In genomic region chr1:14543191-14543849, GRCh38 we compare ENCODE assay signal across 19 cellular contexts. TPM values are rescaled to one million over a fixed set of nuclear protein-coding genes. Genes with fewer than 3 reads are reported as not detected.
DNase-seq lines count a peak whose midpoint lies in the region; ATAC-seq, FAIRE-seq and TF ChIP-seq lines count a peak whose summit lies in the region.
"Had no signal": no experiment of that assay in that cellular context is flagged by ENCODE, and none has a peak within 500 bp of the region (broad histone marks: within the 10 kb centered on the region; RNA-seq: fewer than 3 reads in every experiment).

No MANE protein-coding gene starts in this region.

- no peak overlapping the region for H4K91ac ChIP-seq in mesenchymal stem cell (ENCODE audit: low read length)

- H3K14ac ChIP-seq in mesenchymal stem cell (ENCODE audit: low read length in 2 of 2): no peak overlapping the region

- TF ChIP-seq EP300 in HepG2 (IDR thresholded peaks at IDR 0.05; ENCODE audit: low read depth in 2 of 2, low read length in 2 of 2) (no peak), HepG2 (CRISPR knock-in tag; IDR thresholded peaks at IDR 0.05; ENCODE audit: borderline replicate concordance) (no peak)

- H3K4me1 Mint-ChIP-seq in stimulated activated naive CD8-positive, alpha-beta T cell treated with anti-CD3 and anti-CD28 coated beads, Interleukin-15, amount 100 ng/mL, for 72 hours: no peaks in the 10 kb centered on the region
- H3K4me1 Mint-ChIP-seq: activated naive CD4-positive, alpha-beta T cell treated with anti-CD3 and anti-CD28 coated beads, Interleukin-2, amount 50 U/mL, for 24 hours; immature natural killer cell; stimulated activated effector memory CD8-positive, alpha-beta T cell treated with anti-CD3 and anti-CD28 coated beads, Interleukin-12 subunit alpha, Interleukin-12 subunit beta, amount 100 ng/mL, for 72 hours had no signal

- H4K8ac ChIP-seq in mesenchymal stem cell (ENCODE audit: low read length): no peak overlapping the region

- CTCF ChIA-PET in HepG2 (lab: Yijun Ruan, JAX; ENCODE audit: low intra/inter-chr PET ratio, low total read pairs): no interaction called here

- no peak overlapping the region for H3K27ac ChIP-seq in HepG2 (ENCODE audit: extremely low read length, insufficient read depth, low read length)
- no peak overlapping the region for H3K27ac ChIP-seq in right lobe of liver
- no peak overlapping the region for H3K27ac ChIP-seq in mesenchymal stem cell (ENCODE audit: low read length, poor library complexity, severe bottlenecking)
- H3K27ac ChIP-seq: cardiac muscle cell, SJCRH30 had no signal

- H3K4me2 ChIP-seq in HepG2 (ENCODE audit: low read depth, low read length): no peak overlapping the region
- no peak overlapping the region for H3K4me2 ChIP-seq in mesenchymal stem cell (ENCODE audit: low read length, poor library complexity, severe bottlenecking)

- no peak overlapping the region for H3K4me3 Mint-ChIP-seq in stimulated activated naive CD8-positive, alpha-beta T cell treated with anti-CD3 and anti-CD28 coated beads, Interleukin-15, amount 100 ng/mL, for 72 hours
- H3K4me3 Mint-ChIP-seq: activated naive CD4-positive, alpha-beta T cell treated with anti-CD3 and anti-CD28 coated beads, Interleukin-2, amount 50 U/mL, for 24 hours; immature natural killer cell; stimulated activated effector memory CD8-positive, alpha-beta T cell treated with anti-CD3 and anti-CD28 coated beads, Interleukin-12 subunit alpha, Interleukin-12 subunit beta, amount 100 ng/mL, for 72 hours had no signal

- peaks cover 14% of the 10 kb centered on the region for H3K27me3 Mint-ChIP-seq in stimulated activated naive CD8-positive, alpha-beta T cell treated with anti-CD3 and anti-CD28 coated beads, Interleukin-15, amount 100 ng/mL, for 72 hours

- TF ChIP-seq POLR2A in HepG2 (IDR thresholded peaks at IDR 0.05; ENCODE audit: insufficient read depth in 1 of 2, low read depth in 2 of 2, low read length in 2 of 2): no peak
- TF ChIP-seq POLR2A in right lobe of liver (IDR thresholded peaks at IDR 0.05): no peak

- H3K4me1 ChIP-seq in HepG2 (ENCODE audit: insufficient read depth, low read length) (no peaks in the 10 kb centered on the region), right lobe of liver (no peaks in the 10 kb centered on the region), mesenchymal stem cell (ENCODE audit: control insufficient read depth, insufficient read depth, low read depth, low read length) (no peaks in the 10 kb centered on the region)
- H3K4me1 ChIP-seq: SJCRH30 had no signal

- H2AFZ ChIP-seq in HepG2 (ENCODE audit: low read length): no peak overlapping the region
- H2AFZ ChIP-seq in mesenchymal stem cell (ENCODE audit: low read depth, low read length): no peak overlapping the region

- in situ Hi-C loops in HepG2 (cut with HindIII; ENCODE audit: extremely low pct_ligation_motif_present, low pct_unique_long_range_greater_than_20kb): no loop called here

- H3K27me3 ChIP-seq in HepG2 (ENCODE audit: control insufficient read depth in 1 of 2, insufficient read depth in 2 of 2, low read length in 2 of 2): peaks cover 1 to 9% of the 10 kb centered on the region in 2 experiments; a peak in 2 of 5 replicates
- no peaks in the 10 kb centered on the region for H3K27me3 ChIP-seq in right lobe of liver
- H3K27me3 ChIP-seq in mesenchymal stem cell (ENCODE audit: control insufficient read depth in 1 of 2, insufficient read depth in 1 of 2, low read length in 2 of 2): no peaks in the 10 kb centered on the region
- H3K27me3 ChIP-seq: cardiac muscle cell had no signal

- intact Hi-C loops in HepG2 (cut with micrococcal nuclease; ENCODE audit: unreplicated experiment): no loop called here
- intact Hi-C loops in right lobe of liver (cut with DNase I): no loop called here

- H2BK5ac ChIP-seq in mesenchymal stem cell (ENCODE audit: low read depth, low read length, poor library complexity, severe bottlenecking): no peak overlapping the region

- H3K79me1 ChIP-seq in mesenchymal stem cell (replicated peaks; ENCODE audit: low read length, poor library complexity, severe bottlenecking): no peaks in the 10 kb centered on the region

- FAIRE-seq in HepG2 (lab: Jason Lieb, UNC) (no peak), HTR-8/SVneo (lab: Jason Lieb, UNC) (no peak)
- FAIRE-seq: D721Med had no signal

- H4K20me1 ChIP-seq in HepG2 (ENCODE audit: insufficient read depth, low read length): no peaks in the 10 kb centered on the region

- TF ChIP-seq RAD21 in HepG2 (CRISPR knock-in tag; IDR thresholded peaks at IDR 0.05): no peak

- BruUV-seq in HepG2 (replicated peaks; lab: Mats Ljungman, UMichigan): no TSS peak

- H2BK15ac ChIP-seq in mesenchymal stem cell (ENCODE audit: low read depth, poor library complexity, severe bottlenecking): no peak overlapping the region

- no peaks in the 10 kb centered on the region for H3K79me2 ChIP-seq in HepG2 (ENCODE audit: insufficient read depth, low read length)

- H3K9me3 Mint-ChIP-seq in stimulated activated naive CD8-positive, alpha-beta T cell treated with anti-CD3 and anti-CD28 coated beads, Interleukin-15, amount 100 ng/mL, for 72 hours: no peaks in the 10 kb centered on the region
- H3K9me3 Mint-ChIP-seq: activated naive CD4-positive, alpha-beta T cell treated with anti-CD3 and anti-CD28 coated beads, Interleukin-2, amount 50 U/mL, for 24 hours; immature natural killer cell; stimulated activated effector memory CD8-positive, alpha-beta T cell treated with anti-CD3 and anti-CD28 coated beads, Interleukin-12 subunit alpha, Interleukin-12 subunit beta, amount 100 ng/mL, for 72 hours had no signal

- H3K23ac ChIP-seq in mesenchymal stem cell (ENCODE audit: low read length in 2 of 2): no peak overlapping the region

- POLR2A ChIA-PET in HepG2 (lab: Yijun Ruan, JAX): no interaction called here

- no peak overlapping the region for H3K27ac Mint-ChIP-seq in stimulated activated naive CD8-positive, alpha-beta T cell treated with anti-CD3 and anti-CD28 coated beads, Interleukin-15, amount 100 ng/mL, for 72 hours
- H3K27ac Mint-ChIP-seq: activated naive CD4-positive, alpha-beta T cell treated with anti-CD3 and anti-CD28 coated beads, Interleukin-2, amount 50 U/mL, for 24 hours; immature natural killer cell; stimulated activated effector memory CD8-positive, alpha-beta T cell treated with anti-CD3 and anti-CD28 coated beads, Interleukin-12 subunit alpha, Interleukin-12 subunit beta, amount 100 ng/mL, for 72 hours had no signal

- H3K18ac ChIP-seq in mesenchymal stem cell (ENCODE audit: low read depth in 1 of 2, low read length in 2 of 2): no peak overlapping the region

- no peak for TF ChIP-seq CTCF in HepG2 (CRISPR knock-in tag; IDR thresholded peaks at IDR 0.05)
- no peak for TF ChIP-seq CTCF in right lobe of liver (IDR thresholded peaks at IDR 0.05)
- TF ChIP-seq CTCF in cardiac fibroblast (IDR thresholded peaks at IDR 0.05; ENCODE audit: low read depth, low read length): no peak

- H3K4ac ChIP-seq in mesenchymal stem cell (ENCODE audit: low read depth in 1 of 2, low read length in 2 of 2): no peak overlapping the region

- WGBS in HepG2 (ENCODE audit: low lambda C conversion rate): 17% methylated on average over 7 of the region's 7 CpGs
- WGBS in right lobe of liver (ENCODE audit: insufficient coverage, low coverage, low lambda C conversion rate, missing lambda C conversion rate): 52% methylated on average over 6 of the region's 7 CpGs
- WGBS in mesenchymal stem cell: 68% methylated on average over 6 of the region's 7 CpGs

- ATAC-seq in HepG2 (no peak), right lobe of liver (no peak)
- no peak for ATAC-seq in stimulated activated naive CD8-positive, alpha-beta T cell treated with anti-CD3 and anti-CD28 coated beads, Interleukin-15, amount 100 ng/mL, for 72 hours
- ATAC-seq: stimulated activated effector memory CD8-positive, alpha-beta T cell treated with anti-CD3 and anti-CD28 coated beads, Interleukin-12 subunit alpha, Interleukin-12 subunit beta, amount 100 ng/mL, for 72 hours had no signal

- no peaks in the 10 kb centered on the region for H3K36me3 ChIP-seq in HepG2 (replicated peaks in 1 of 2; ENCODE audit: control insufficient read depth in 1 of 2, insufficient read depth in 2 of 2, low read length in 2 of 2)
- no peaks in the 10 kb centered on the region for H3K36me3 ChIP-seq in right lobe of liver
- H3K36me3 ChIP-seq in mesenchymal stem cell (ENCODE audit: control insufficient read depth in 1 of 2, insufficient read depth in 2 of 2, low read depth in 1 of 2, low read length in 2 of 2): no peaks in the 10 kb centered on the region
- H3K36me3 ChIP-seq: cardiac muscle cell, SJCRH30 had no signal

- H2BK12ac ChIP-seq in mesenchymal stem cell (ENCODE audit: low read length in 2 of 2): no peak overlapping the region

- H3K4me3 ChIP-seq in HepG2 (replicated peaks in 1 of 3; ENCODE audit: insufficient read depth in 1 of 3, low read depth in 2 of 3, low read length in 3 of 3): no peak overlapping the region
- H3K4me3 ChIP-seq in right lobe of liver: no peak overlapping the region
- H3K4me3 ChIP-seq in cardiac fibroblast (replicated peaks in 1 of 2; ENCODE audit: low read depth in 2 of 2, low read length in 2 of 2): no peak overlapping the region
- peak overlapping the region in 1 of 2 experiments; percentile 39 for H3K4me3 ChIP-seq in mesenchymal stem cell (ENCODE audit: insufficient read depth in 1 of 2, low read depth in 1 of 2, low read length in 2 of 2)
- H3K4me3 ChIP-seq: cardiac muscle cell, SJCRH30, skin epidermis had no signal

- H3K9ac ChIP-seq in HepG2 (ENCODE audit: insufficient read depth, low read depth, low read length) (no peak overlapping the region), mesenchymal stem cell (ENCODE audit: low read length) (peak overlapping the region; percentile 79)

- no peak overlapping the region for H2BK120ac ChIP-seq in mesenchymal stem cell (ENCODE audit: low read depth, low read length)

- H2AK5ac ChIP-seq in mesenchymal stem cell (ENCODE audit: low read length, severe bottlenecking): no peak overlapping the region

- H3K9me3 ChIP-seq in HepG2 (ENCODE audit: low read length) (no peaks in the 10 kb centered on the region), right lobe of liver (no peaks in the 10 kb centered on the region), mesenchymal stem cell (ENCODE audit: control insufficient read depth, low read length) (peaks cover 5% of the 10 kb centered on the region)
- H3K9me3 ChIP-seq: SJCRH30 had no signal

- no peak for DNase-seq in HepG2 (ENCODE audit: low spot score)
- no peak for DNase-seq in right lobe of liver
- peak; percentile 33 to 81 for DNase-seq in cardiac fibroblast (ENCODE audit: low read depth in 2 of 2)
- no peak for DNase-seq in mesenchymal stem cell
- DNase-seq in SKM-1 treated with dmso at 0.1 percent for 144 hours (lab: John Stamatoyannopoulos, UW; ENCODE audit: unreplicated experiment): no peak
- no peak for DNase-seq in stimulated activated CD4-positive, alpha-beta T cell treated with anti-CD3 and anti-CD28 coated beads, Interleukin-2, amount 100 ng/mL, for 48 hours
- DNase-seq in HTR-8/SVneo (ENCODE audit: insufficient read length, low spot score): no peak
- DNase-seq in stimulated activated naive CD8-positive, alpha-beta T cell treated with anti-CD3 and anti-CD28 coated beads, Interleukin-15, amount 100 ng/mL, for 72 hours: no peak
- DNase-seq: activated CD4-positive, alpha-beta T cell treated with anti-CD3 and anti-CD28 coated beads for 48 hours; effector CD8-positive, alpha-beta T cell; immature natural killer cell; NCI-H1048; NCI-H2171 treated with DMSO at 0.1 percent for 48 hours; SJCRH30 had no signal

RNA-seq across cellular contexts. Expression of gene KAZN, which starts 55.2 kb away (rescaled TPM):
- total RNA-seq in HepG2 (2016; rRNA removed; fragmentation: Illumina TruSeq; extraction: Trizol) (10.4 and 10.6 TPM in 2 replicates), right lobe of liver (1 to 10 TPM; 1.5 to 7.2 (median 2.7) TPM)
- total RNA-seq in HepG2 (2016; cell fraction: cytosol; rRNA removed; fragmentation: Illumina TruSeq; extraction: Trizol; ENCODE audit: low read depth): 9.3 and 10.1 TPM in 2 replicates
- 7.0 and 10.4 TPM in 2 replicates for total RNA-seq in HepG2 (2016; cell fraction: insoluble cytoplasmic fraction; rRNA removed; fragmentation: Illumina TruSeq; extraction: Trizol)
- 20.0 and 21.9 TPM in 2 replicates for total RNA-seq in HepG2 (2016; cell fraction: membrane; rRNA removed; fragmentation: Illumina TruSeq; extraction: Trizol)
- 9.8 and 10.4 TPM in 2 replicates for total RNA-seq in HepG2 (2016; cell fraction: nucleus; rRNA removed; fragmentation: Illumina TruSeq; extraction: Trizol)
- 12.9 and 13.5 TPM in 2 replicates for polyA plus RNA-seq in HepG2 (2011; rRNA removed)
- 9.7 and 10.7 TPM in 2 replicates for polyA plus RNA-seq in HepG2 (2011; cell fraction: cytosol; rRNA removed)
- 27.9 and 29.3 TPM in 2 replicates for polyA plus RNA-seq in HepG2 (2011; cell fraction: nucleus; rRNA removed)
- polyA plus RNA-seq in HepG2 (2012): 18.2 and 19.5 TPM in 2 replicates
- polyA plus RNA-seq in HepG2 (2016; cell fraction: cytosol; fragmentation: Illumina TruSeq; extraction: Trizol; ENCODE audit: low read depth): 22.4 and 22.5 TPM in 2 replicates
- polyA plus RNA-seq in HepG2 (2016; cell fraction: insoluble cytoplasmic fraction; fragmentation: Illumina TruSeq; extraction: Trizol; ENCODE audit: low read depth): 15.4 and 17.5 TPM in 2 replicates
- polyA plus RNA-seq in HepG2 (2016; cell fraction: membrane; fragmentation: Illumina TruSeq; extraction: Trizol; ENCODE audit: low read depth): 30.9 and 31.3 TPM in 2 replicates
- polyA plus RNA-seq in HepG2 (2016; cell fraction: nucleus; fragmentation: Illumina TruSeq; extraction: Trizol; ENCODE audit: insufficient read depth, low read depth): 30.3 and 31.2 TPM in 2 replicates
- polyA minus RNA-seq in HepG2 (2011; rRNA and poly(A)+ RNA removed; ENCODE audit: low replicate concordance): 12.3 TPM in 1 of 2 replicates, not detected in the other
- polyA minus RNA-seq in HepG2 (2011; cell fraction: cytosol; rRNA and poly(A)+ RNA removed): 8.1 and 9.6 TPM in 2 replicates
- polyA minus RNA-seq in HepG2 (2011; cell fraction: nucleus; rRNA and poly(A)+ RNA removed): 14.3 and 14.5 TPM in 2 replicates
- polyA plus RNA-seq in mesenchymal stem cell (2013, experiment 1 of 2): 31.1 TPM
- 31.1 TPM for polyA plus RNA-seq in mesenchymal stem cell (2013, experiment 2 of 2)

Comparison
In these comparisons a context has a peak if more than half of its experiments do, and no peak if none do; other contexts are left out.
1. DNase-seq: peak in cardiac fibroblast (2 of 2); none in HepG2 (single experiment), right lobe of liver (0 of 3), mesenchymal stem cell (single experiment), SKM-1 treated with dmso at 0.1 percent for 144 hours (single experiment), stimulated activated CD4-positive, alpha-beta T cell treated with anti-CD3 and anti-CD28 coated beads, Interleukin-2, amount 100 ng/mL, for 48 hours (0 of 2), HTR-8/SVneo (single experiment) and stimulated activated naive CD8-positive, alpha-beta T cell treated with anti-CD3 and anti-CD28 coated beads, Interleukin-15, amount 100 ng/mL, for 72 hours (0 of 2).